ENCODE assay signal across 8 cellular contexts in genomic region chr18:50262977-50263376, GRCh38. TPM values are rescaled to one million over a fixed set of nuclear protein-coding genes. Genes with fewer than 3 reads are reported as not detected.
"Had no signal": no experiment of that assay in that cellular context is flagged by ENCODE, and none has a peak within 500 bp of the region (broad histone marks: within the 10 kb centered on the region; RNA-seq: fewer than 3 reads in every experiment).

No MANE protein-coding gene starts in this region.

- H3K27ac ChIP-seq: HL-60 had no signal

- FAIRE-seq: HepG2, HTR-8/SVneo had no signal

- H3K27me3 Mint-ChIP-seq: IgD-negative memory B cell had no signal

- DNase-seq: IMR-90, KBM-7, KG1 had no signal

- ATAC-seq: HepG2 had no signal

RNA-seq across cellular contexts. Expression of gene CFAP53, which starts 3.3 kb away (rescaled TPM):
- total RNA-seq: HT-29 had no signal
- polyA plus RNA-seq: IgD-negative memory B cell had no signal
